8 cellular contexts compared by ENCODE assay signal in genomic region chr3:39406368-39407258, GRCh38.
DNase-seq lines count a peak whose midpoint lies in the region; ATAC-seq and FAIRE-seq lines count a peak whose summit lies in the region.

TSS of gene RPSA (plus strand) at chr3:39406720. CDS start at chr3:39407654, 934 bp downstream.

- ATAC-seq in GM19043 (IDR thresholded peaks at IDR 0.05; ENCODE audit: low read depth, unreplicated experiment) = peak; percentile 91
- ATAC-seq in HG03378 (IDR thresholded peaks at IDR 0.05; ENCODE audit: unreplicated experiment) = peak; percentile 91
- peak; percentile 92 for ATAC-seq in activated CD4-positive, CD25-positive, alpha-beta regulatory T cell treated with anti-CD3 and anti-CD28 coated beads, Interleukin-2, amount 50 U/mL, for 24 hours

- peak; percentile 94 for FAIRE-seq in islet of Langerhans (lab: Jason Lieb, UNC)

- DNase-seq in Ammon's horn (ENCODE audit: low spot score) (peak; percentile 98), NCI-H446 treated with DMSO at 0.1 percent for 48 hours (lab: John Stamatoyannopoulos, UW) (peak; percentile 82), cerebellar cortex (ENCODE audit: low spot score) (peak; percentile 99)
- peak; percentile 86 for DNase-seq in stimulated activated CD4-positive, alpha-beta T cell treated with anti-CD3 and anti-CD28 coated beads, Interleukin-12 subunit alpha, Interleukin-12 subunit beta, amount 100 ng/mL, for 4 hours

Comparison
In these comparisons a context has a peak if more than half of its experiments do, and no peak if none do; other contexts are left out.
1. Peak in every context shown above with its lines: DNase-seq and ATAC-seq.